8 cellular contexts compared by ENCODE assay signal in the genomic region with DNA sequence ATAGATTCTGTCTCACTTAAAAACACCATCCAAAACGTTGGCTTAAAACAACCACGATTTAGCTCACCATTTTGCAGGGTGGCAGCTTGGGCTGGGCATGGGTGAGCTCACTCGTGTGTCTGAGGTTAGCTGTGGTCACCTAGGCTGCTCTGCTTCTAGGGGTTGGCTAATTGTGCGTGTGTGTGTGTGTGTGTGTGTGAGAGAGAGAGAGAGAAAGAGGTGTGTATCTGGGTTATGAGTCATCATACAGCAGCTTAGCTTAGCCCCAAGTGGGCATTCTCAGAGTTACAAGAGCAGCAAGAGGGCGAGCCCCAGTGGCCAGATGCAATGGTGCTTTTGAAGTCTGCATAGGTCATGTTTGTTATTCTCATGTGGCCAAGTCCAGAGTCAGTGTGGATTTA. TPM values are rescaled to one million over a fixed set of nuclear protein-coding genes. Genes with fewer than 3 reads are reported as not detected.
DNase-seq lines count a peak whose midpoint lies in the region; ATAC-seq, FAIRE-seq and TF ChIP-seq lines count a peak whose summit lies in the region.

No MANE protein-coding gene starts in this region.

- DNase-seq in EL (peak; percentile 74), HS-27A (ENCODE audit: low read depth) (peak; percentile 75), T-helper 2 cell (peak in 3 of 5 experiments; percentile 15 to 92 (median 57)), choroid plexus epithelial cell (ENCODE audit: low read depth) (peak; percentile 90), pancreas (no peak), NCI-H1417 treated with DMSO at 0.1 percent for 48 hours (lab: John Stamatoyannopoulos, UW) (no peak), medulla oblongata (ENCODE audit: extremely low spot score) (no peak)

- no peaks in the 10 kb centered on the region for H3K36me3 ChIP-seq in pancreas

- TF ChIP-seq CTCF in choroid plexus epithelial cell (conservative IDR thresholded peaks at IDR 0.05; ENCODE audit: low read depth, low read length) = peak; percentile 42
- no peak for TF ChIP-seq CTCF in pancreas (IDR thresholded peaks at IDR 0.05)

- no peaks in the 10 kb centered on the region for H3K27me3 ChIP-seq in pancreas

- H3K27ac ChIP-seq in pancreas = no peak overlapping the region

- intact Hi-C loops in pancreas (cut with DNase I) = no loop called here

- no peak for FAIRE-seq in pancreas (lab: Jason Lieb, UNC)

- H3K4me1 ChIP-seq in pancreas = peaks cover 18 to 28% (median 25%) of the 10 kb centered on the region in 3 donors

- no peaks in the 10 kb centered on the region for H3K9me3 ChIP-seq in pancreas

- 81 to 83% methylated on average over 5 of the region's 5 CpGs for WGBS in pancreas, 2 donors

- peak; percentile 76 for ATAC-seq in GM21390 (IDR thresholded peaks at IDR 0.05; ENCODE audit: unreplicated experiment)
- ATAC-seq in pancreas = peak; percentile 36 to 78 (median 54)

- H3K4me3 ChIP-seq in choroid plexus epithelial cell (ENCODE audit: low read depth, low read length) (no peak overlapping the region), pancreas (no peak overlapping the region)

RNA-seq across cellular contexts. Expression of a gene that starts 6.0 kb away (rescaled TPM):
- 1 to 10 TPM; 8.0 to 9.6 (median 8.6) TPM for total RNA-seq in pancreas
- 1 to 10 TPM; 3.6 to 4.9 TPM for polyA plus RNA-seq in pancreas

RNA-seq across cellular contexts. Expression of a gene that starts 35.5 kb away (rescaled TPM):
- under 1 TPM in 3 of 6 donors, not detected in 3; 0.04 to 0.16 (median 0.16) TPM for total RNA-seq in pancreas
- under 1 TPM in 1 of 2 donors, not detected in 1; 0.05 TPM for polyA plus RNA-seq in pancreas

Comparison
In these comparisons a context has a peak if more than half of its experiments do, and no peak if none do; other contexts are left out.
1. DNase-seq: peak in EL (single experiment), HS-27A (single experiment), T-helper 2 cell (3 of 5) and choroid plexus epithelial cell (single experiment); none in pancreas (0 of 6), NCI-H1417 treated with DMSO at 0.1 percent for 48 hours (single experiment) and medulla oblongata (single experiment).